In genomic region chr2:145411493-145411892, GRCh38 we compare ENCODE assay signal across 1 cellular context.
TF ChIP-seq lines count a peak whose summit lies in the region.

No MANE protein-coding gene starts in this region.

TF ChIP-seq in GM23338, 12 proteins besides CTCF, POLR2A, EP300 and RAD21 (continued from another document):
- TF ChIP-seq, protein P1, sequence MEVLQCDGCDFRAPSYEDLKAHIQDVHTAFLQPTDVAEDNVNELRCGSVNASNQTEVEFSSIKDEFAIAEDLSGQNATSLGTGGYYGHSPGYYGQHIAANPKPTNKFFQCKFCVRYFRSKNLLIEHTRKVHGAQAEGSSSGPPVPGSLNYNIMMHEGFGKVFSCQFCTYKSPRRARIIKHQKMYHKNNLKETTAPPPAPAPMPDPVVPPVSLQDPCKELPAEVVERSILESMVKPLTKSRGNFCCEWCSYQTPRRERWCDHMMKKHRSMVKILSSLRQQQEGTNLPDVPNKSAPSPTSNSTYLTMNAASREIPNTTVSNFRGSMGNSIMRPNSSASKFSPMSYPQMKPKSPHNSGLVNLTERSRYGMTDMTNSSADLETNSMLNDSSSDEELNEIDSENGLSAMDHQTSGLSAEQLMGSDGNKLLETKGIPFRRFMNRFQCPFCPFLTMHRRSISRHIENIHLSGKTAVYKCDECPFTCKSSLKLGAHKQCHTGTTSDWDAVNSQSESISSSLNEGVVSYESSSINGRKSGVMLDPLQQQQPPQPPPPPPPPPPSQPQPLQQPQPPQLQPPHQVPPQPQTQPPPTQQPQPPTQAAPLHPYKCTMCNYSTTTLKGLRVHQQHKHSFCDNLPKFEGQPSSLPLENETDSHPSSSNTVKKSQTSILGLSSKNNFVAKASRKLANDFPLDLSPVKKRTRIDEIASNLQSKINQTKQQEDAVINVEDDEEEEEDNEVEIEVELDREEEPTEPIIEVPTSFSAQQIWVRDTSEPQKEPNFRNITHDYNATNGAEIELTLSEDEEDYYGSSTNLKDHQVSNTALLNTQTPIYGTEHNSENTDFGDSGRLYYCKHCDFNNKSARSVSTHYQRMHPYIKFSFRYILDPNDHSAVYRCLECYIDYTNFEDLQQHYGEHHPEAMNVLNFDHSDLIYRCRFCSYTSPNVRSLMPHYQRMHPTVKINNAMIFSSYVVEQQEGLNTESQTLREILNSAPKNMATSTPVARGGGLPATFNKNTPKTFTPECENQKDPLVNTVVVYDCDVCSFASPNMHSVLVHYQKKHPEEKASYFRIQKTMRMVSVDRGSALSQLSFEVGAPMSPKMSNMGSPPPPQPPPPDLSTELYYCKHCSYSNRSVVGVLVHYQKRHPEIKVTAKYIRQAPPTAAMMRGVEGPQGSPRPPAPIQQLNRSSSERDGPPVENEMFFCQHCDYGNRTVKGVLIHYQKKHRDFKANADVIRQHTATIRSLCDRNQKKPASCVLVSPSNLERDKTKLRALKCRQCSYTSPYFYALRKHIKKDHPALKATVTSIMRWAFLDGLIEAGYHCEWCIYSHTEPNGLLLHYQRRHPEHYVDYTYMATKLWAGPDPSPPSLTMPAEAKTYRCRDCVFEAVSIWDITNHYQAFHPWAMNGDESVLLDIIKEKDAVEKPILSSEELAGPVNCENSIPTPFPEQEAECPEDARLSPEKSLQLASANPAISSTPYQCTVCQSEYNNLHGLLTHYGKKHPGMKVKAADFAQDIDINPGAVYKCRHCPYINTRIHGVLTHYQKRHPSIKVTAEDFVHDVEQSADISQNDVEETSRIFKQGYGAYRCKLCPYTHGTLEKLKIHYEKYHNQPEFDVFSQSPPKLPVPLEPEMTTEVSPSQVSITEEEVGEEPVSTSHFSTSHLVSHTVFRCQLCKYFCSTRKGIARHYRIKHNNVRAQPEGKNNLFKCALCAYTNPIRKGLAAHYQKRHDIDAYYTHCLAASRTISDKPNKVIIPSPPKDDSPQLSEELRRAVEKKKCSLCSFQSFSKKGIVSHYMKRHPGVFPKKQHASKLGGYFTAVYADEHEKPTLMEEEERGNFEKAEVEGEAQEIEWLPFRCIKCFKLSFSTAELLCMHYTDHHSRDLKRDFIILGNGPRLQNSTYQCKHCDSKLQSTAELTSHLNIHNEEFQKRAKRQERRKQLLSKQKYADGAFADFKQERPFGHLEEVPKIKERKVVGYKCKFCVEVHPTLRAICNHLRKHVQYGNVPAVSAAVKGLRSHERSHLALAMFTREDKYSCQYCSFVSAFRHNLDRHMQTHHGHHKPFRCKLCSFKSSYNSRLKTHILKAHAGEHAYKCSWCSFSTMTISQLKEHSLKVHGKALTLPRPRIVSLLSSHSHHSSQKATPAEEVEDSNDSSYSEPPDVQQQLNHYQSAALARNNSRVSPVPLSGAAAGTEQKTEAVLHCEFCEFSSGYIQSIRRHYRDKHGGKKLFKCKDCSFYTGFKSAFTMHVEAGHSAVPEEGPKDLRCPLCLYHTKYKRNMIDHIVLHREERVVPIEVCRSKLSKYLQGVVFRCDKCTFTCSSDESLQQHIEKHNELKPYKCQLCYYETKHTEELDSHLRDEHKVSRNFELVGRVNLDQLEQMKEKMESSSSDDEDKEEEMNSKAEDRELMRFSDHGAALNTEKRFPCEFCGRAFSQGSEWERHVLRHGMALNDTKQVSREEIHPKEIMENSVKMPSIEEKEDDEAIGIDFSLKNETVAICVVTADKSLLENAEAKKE (CRISPR knock-in tag; IDR thresholded peaks at IDR 0.05), result no peak
- TF ChIP-seq NANOG (IDR thresholded peaks at IDR 0.05; ENCODE audit: borderline replicate concordance), result no peak
- TF ChIP-seq CREB1 (CRISPR knock-in tag; IDR thresholded peaks at IDR 0.05; ENCODE audit: low read depth), result no peak
- TF ChIP-seq EZH2phosphoT487 (IDR thresholded peaks at IDR 0.05; ENCODE audit: unreplicated experiment), result no peak
- TF ChIP-seq EZH2 (IDR thresholded peaks at IDR 0.05; ENCODE audit: low read depth, unreplicated experiment), result no peak
